In the genomic region with DNA sequence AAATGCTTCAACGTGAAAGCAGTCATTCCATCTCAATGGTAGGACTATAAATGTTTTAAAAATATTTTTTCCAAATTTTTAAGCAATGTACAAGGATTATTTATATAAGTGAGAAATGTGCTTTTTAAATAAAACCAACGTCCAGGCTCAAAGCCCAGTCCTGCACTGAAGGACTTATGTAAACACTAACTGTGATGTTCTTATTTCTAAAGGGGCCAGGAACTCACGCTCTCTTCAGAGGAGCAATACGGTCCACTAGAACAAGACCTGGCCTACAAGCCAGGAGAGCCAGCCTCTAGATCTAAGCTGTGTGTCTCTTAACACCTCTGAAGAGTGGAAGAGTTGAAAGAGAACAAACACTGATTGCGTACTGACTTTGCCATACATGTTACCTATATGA, we compare ENCODE assay signal across 17 cellular contexts. TPM values are rescaled to one million over a fixed set of nuclear protein-coding genes. Genes with fewer than 3 reads are reported as not detected.
DNase-seq lines count a peak whose midpoint lies in the region; ATAC-seq and TF ChIP-seq lines count a peak whose summit lies in the region.
"Had no signal": no experiment of that assay in that cellular context is flagged by ENCODE, and none has a peak within 500 bp of the region (broad histone marks: within the 10 kb centered on the region; RNA-seq: fewer than 3 reads in every experiment).

No MANE protein-coding gene starts in this region.

- TF ChIP-seq POLR2A in esophagus squamous epithelium (IDR thresholded peaks at IDR 0.05): no peak

- ATAC-seq in upper lobe of right lung (peak; percentile 91), GM19467 (IDR thresholded peaks at IDR 0.05; ENCODE audit: unreplicated experiment) (no peak)

- intact Hi-C loops in esophagus squamous epithelium (cut with DNase I) (no loop called here), upper lobe of right lung (cut with DNase I) (no loop called here)

- WGBS in esophagus squamous epithelium, 2 donors: 73% methylated on average over 5 of the region's 5 CpGs

- H3K9me3 ChIP-seq in esophagus squamous epithelium (peaks cover 0 to 8% (median 5%) of the 10 kb centered on the region in 3 donors), muscle layer of colon (ENCODE audit: low read length) (no peaks in the 10 kb centered on the region), upper lobe of right lung (peaks cover 7% of the 10 kb centered on the region)
- H3K9me3 ChIP-seq: colonic mucosa, SJSA1, testis had no signal

- H3K4me1 ChIP-seq in esophagus squamous epithelium (peaks cover 0 to 8% (median 0%) of the 10 kb centered on the region in 3 donors), muscle layer of colon (ENCODE audit: insufficient read depth, low read length) (peaks cover 41% of the 10 kb centered on the region), upper lobe of right lung (peaks cover 1% of the 10 kb centered on the region)
- H3K4me1 ChIP-seq: colonic mucosa, SJSA1, testis had no signal

- H3K4me3 ChIP-seq in esophagus squamous epithelium (no peak overlapping the region), muscle layer of colon (ENCODE audit: low read depth in 1 of 2, low read length in 2 of 2) (no peak overlapping the region), upper lobe of right lung (no peak overlapping the region)
- H3K4me3 ChIP-seq: colonic mucosa, SJSA1, testis had no signal

- DNase-seq in esophagus squamous epithelium (lab: John Stamatoyannopoulos, UW) (no peak), upper lobe of right lung (no peak), NCI-H2227 treated with DMSO at 0.1 percent for 48 hours (lab: John Stamatoyannopoulos, UW) (no peak), amygdala (lab: John Stamatoyannopoulos, UW) (no peak)
- DNase-seq: activated effector memory CD4-positive, alpha-beta T cell treated with anti-CD3 and anti-CD28 coated beads, Interleukin-2, amount 50 U/mL, for 16 hours; CD4-positive, alpha-beta T cell; colonic mucosa; kidney glomerular epithelial cell; NCI-H1105 treated with DMSO at 0.1 percent for 48 hours; NCI-H2081 treated with DMSO at 0.1 percent for 48 hours; NCI-H524; stimulated activated CD4-positive, alpha-beta T cell treated with anti-CD3 and anti-CD28 coated beads, Interleukin-1b, Interleukin-23, amount 100 ng/mL, for 48 hours; testis had no signal

- H3K9ac ChIP-seq in muscle layer of colon (ENCODE audit: low read length): no peak overlapping the region

- H3K27me3 ChIP-seq in esophagus squamous epithelium (no peaks in the 10 kb centered on the region), muscle layer of colon (ENCODE audit: control insufficient read depth in 1 of 2, insufficient read depth in 2 of 2, low read length in 2 of 2) (no peaks in the 10 kb centered on the region), upper lobe of right lung (no peaks in the 10 kb centered on the region)
- H3K27me3 ChIP-seq: colonic mucosa, SJSA1, testis had no signal

- H3K27ac ChIP-seq in angular gyrus (ENCODE audit: low read depth, low read length): peak overlapping the region; percentile 74
- H3K27ac ChIP-seq in esophagus squamous epithelium: peak overlapping the region; percentile 11 to 41 (median 24)
- peak overlapping the region; percentile 62 for H3K27ac ChIP-seq in muscle layer of colon (ENCODE audit: low read depth, low read length)
- H3K27ac ChIP-seq in upper lobe of right lung: no peak overlapping the region
- H3K27ac ChIP-seq: colonic mucosa, SJSA1, testis had no signal

- TF ChIP-seq CTCF in esophagus squamous epithelium (IDR thresholded peaks at IDR 0.05) (no peak), upper lobe of right lung (IDR thresholded peaks at IDR 0.05) (no peak)

- H3K36me3 ChIP-seq in esophagus squamous epithelium (no peaks in the 10 kb centered on the region), muscle layer of colon (ENCODE audit: insufficient read depth, low read length) (no peaks in the 10 kb centered on the region), upper lobe of right lung (no peaks in the 10 kb centered on the region)
- H3K36me3 ChIP-seq: colonic mucosa, SJSA1 had no signal

RNA-seq across cellular contexts. Expression of a gene that starts 12.1 kb away (rescaled TPM):
- total RNA-seq in esophagus squamous epithelium (10 to 100 TPM in 2 of 4 donors, 1 to 10 TPM in 2; 3.2 to 11.8 (median 9.0) TPM), upper lobe of right lung (10.7 TPM)
